16 cellular contexts compared by ENCODE assay signal in the genomic region with DNA sequence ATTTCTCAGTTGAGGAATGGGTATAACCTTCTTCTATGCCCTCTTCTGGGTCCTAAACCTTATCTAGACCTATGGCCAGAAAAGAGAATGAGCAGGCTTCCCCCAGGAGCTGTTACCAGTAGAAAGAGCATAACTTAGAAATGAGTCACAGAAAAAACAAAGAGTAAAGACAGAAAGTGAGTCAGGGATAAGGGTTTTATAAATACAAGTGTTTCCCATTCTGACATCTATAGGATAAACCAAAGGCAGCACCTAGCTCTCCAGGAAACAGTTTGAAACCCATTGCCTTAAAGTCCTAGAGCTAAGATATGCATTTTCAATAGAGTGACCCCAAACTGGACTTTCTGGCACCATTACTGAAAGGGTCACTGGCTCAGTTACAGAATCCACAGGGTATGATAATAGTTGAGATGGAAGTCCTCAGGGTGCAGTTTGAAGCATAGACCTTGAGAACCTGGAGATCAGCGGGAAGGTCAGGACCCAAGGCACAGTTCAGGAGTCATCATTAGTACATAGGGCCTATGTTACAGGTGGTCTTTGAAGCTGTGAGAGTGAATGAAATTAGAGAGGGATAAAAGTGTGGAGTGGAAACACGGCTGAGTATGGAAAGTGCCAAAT. TPM values are rescaled to one million over a fixed set of nuclear protein-coding genes. Genes with fewer than 3 reads are reported as not detected.
DNase-seq lines count a peak whose midpoint lies in the region; ATAC-seq, FAIRE-seq and TF ChIP-seq lines count a peak whose summit lies in the region.
"Had no signal": no experiment of that assay in that cellular context is flagged by ENCODE, and none has a peak within 500 bp of the region (broad histone marks: within the 10 kb centered on the region; RNA-seq: fewer than 3 reads in every experiment).

No MANE protein-coding gene starts in this region.

- TF ChIP-seq CTCF in fibroblast of lung (conservative IDR thresholded peaks at IDR 0.05 in 1 of 2, IDR thresholded peaks at IDR 0.05 in 1 of 2; ENCODE audit: low read depth in 1 of 2, low read length in 2 of 2) (no peak), gastrocnemius medialis (IDR thresholded peaks at IDR 0.05 in 4 of 5, conservative IDR thresholded peaks at IDR 0.05 in 1 of 5) (no peak), D721Med (IDR thresholded peaks at IDR 0.05; ENCODE audit: insufficient read depth, missing control alignments) (no peak)

- H3K36me3 ChIP-seq in fibroblast of lung (ENCODE audit: control insufficient read depth, insufficient read depth, low read length) (no peaks in the 10 kb centered on the region), gastrocnemius medialis (no peaks in the 10 kb centered on the region)

- peak; percentile 65 for DNase-seq in GM03348 (ENCODE audit: low spot score)
- peak; percentile 65 for DNase-seq in RKO (ENCODE audit: low spot score)
- DNase-seq in fibroblast of lung (ENCODE audit: low read depth in 2 of 2), result peak; percentile 79 to 88
- no peak for DNase-seq in gastrocnemius medialis
- DNase-seq in cortex of kidney (lab: John Stamatoyannopoulos, UW), result no peak
- no peak for DNase-seq in stimulated activated naive B cell treated with anti-CD40 and anti-IgM and Interleukin-4, amounts not matched to agents 10 μg/mL and 1 μg/mL and 100 μg/mL, for 72 hours
- no peak for DNase-seq in D721Med (ENCODE audit: insufficient read length, low spot score)
- no peak for DNase-seq in DMS153 (lab: John Stamatoyannopoulos, UW)
- DNase-seq: activated CD4-positive, alpha-beta T cell treated with anti-CD3 and anti-CD28 coated beads, Interleukin-2, amount 50 U/mL, for 1 hour; foreskin melanocyte; H7; NCI-H187; Right ventricle myocardium superior; stimulated activated CD4-positive, alpha-beta T cell treated with anti-CD3 and anti-CD28 coated beads, Interleukin-12 subunit alpha, Interleukin-12 subunit beta, amount 100 ng/mL, for 4 hours had no signal

- in situ Hi-C loops in gastrocnemius medialis (cut with MboI; ENCODE audit: low sequenced_read_pairs in 4 of 4), result loop anchor here in 1 of 4 donors (10.0 kb wide), 1 partner anchor 64 kb away; no protein-coding TSS in a partner anchor

- H3K4me1 ChIP-seq in fibroblast of lung (ENCODE audit: control insufficient read depth, extremely low read depth, insufficient read depth, low read length) (peaks cover 24% of the 10 kb centered on the region), gastrocnemius medialis (peaks cover 35 to 57% of the 10 kb centered on the region in 2 donors)

- no peak overlapping the region for H3K4me3 Mint-ChIP-seq in stimulated activated naive B cell treated with anti-CD40 and anti-IgM and Interleukin-4, amounts not matched to agents 10 μg/mL and 1 μg/mL and 100 μg/mL, for 72 hours
- H3K4me3 Mint-ChIP-seq: activated naive CD8-positive, alpha-beta T cell; memory B cell had no signal

- H3K9ac ChIP-seq in fibroblast of lung (ENCODE audit: insufficient read depth, low read length), result no peak overlapping the region

- H3K4me1 Mint-ChIP-seq in stimulated activated naive B cell treated with anti-CD40 and anti-IgM and Interleukin-4, amounts not matched to agents 10 μg/mL and 1 μg/mL and 100 μg/mL, for 72 hours, result no peaks in the 10 kb centered on the region
- H3K4me1 Mint-ChIP-seq: memory B cell had no signal

- intact Hi-C loops in gastrocnemius medialis (cut with DNase I; ENCODE audit: low total_unique reads), result no loop called here

- peaks cover 7 to 10% of the 10 kb centered on the region in 2 donors for H3K9me3 Mint-ChIP-seq in stimulated activated naive B cell treated with anti-CD40 and anti-IgM and Interleukin-4, amounts not matched to agents 10 μg/mL and 1 μg/mL and 100 μg/mL, for 72 hours

- H3K27me3 Mint-ChIP-seq in stimulated activated naive B cell treated with anti-CD40 and anti-IgM and Interleukin-4, amounts not matched to agents 10 μg/mL and 1 μg/mL and 100 μg/mL, for 72 hours, result peaks cover 11 to 22% of the 10 kb centered on the region in 2 donors

- no peak overlapping the region for H3K4me2 ChIP-seq in fibroblast of lung (ENCODE audit: extremely low read depth, insufficient read depth, low read length)

- no peaks in the 10 kb centered on the region for H3K79me2 ChIP-seq in fibroblast of lung (ENCODE audit: control insufficient read depth, insufficient read depth, low read length)

- FAIRE-seq in D721Med (lab: Jason Lieb, UNC), result no peak

- ATAC-seq in gastrocnemius medialis, result no peak
- ATAC-seq in stimulated activated naive B cell treated with anti-CD40 and anti-IgM and Interleukin-4, amounts not matched to agents 10 μg/mL and 1 μg/mL and 100 μg/mL, for 72 hours (replicated peaks), result no peak

- H3K27ac ChIP-seq in fibroblast of lung (ENCODE audit: insufficient read depth, low read length) (no peak overlapping the region), gastrocnemius medialis (peak overlapping the region in 3 of 4 donors; percentile 34 to 85 (median 82))

- H3K27ac Mint-ChIP-seq in stimulated activated naive B cell treated with anti-CD40 and anti-IgM and Interleukin-4, amounts not matched to agents 10 μg/mL and 1 μg/mL and 100 μg/mL, for 72 hours, result no peak overlapping the region
- H3K27ac Mint-ChIP-seq: activated naive CD8-positive, alpha-beta T cell; memory B cell had no signal

- no peaks in the 10 kb centered on the region for H3K9me3 ChIP-seq in fibroblast of lung (ENCODE audit: control insufficient read depth, insufficient read depth, low read depth, low read length)
- no peaks in the 10 kb centered on the region for H3K9me3 ChIP-seq in gastrocnemius medialis

- H3K4me3 ChIP-seq in fibroblast of lung (replicated peaks in 1 of 4; ENCODE audit: control extremely low read depth in 1 of 4, insufficient read depth in 1 of 4, low read depth in 3 of 4, low read length in 4 of 4), result no peak overlapping the region
- no peak overlapping the region for H3K4me3 ChIP-seq in gastrocnemius medialis

- no peaks in the 10 kb centered on the region for H3K36me3 Mint-ChIP-seq in stimulated activated naive B cell treated with anti-CD40 and anti-IgM and Interleukin-4, amounts not matched to agents 10 μg/mL and 1 μg/mL and 100 μg/mL, for 72 hours
- H3K36me3 Mint-ChIP-seq: activated naive CD8-positive, alpha-beta T cell; memory B cell had no signal

- H4K20me1 ChIP-seq in fibroblast of lung (ENCODE audit: control insufficient read depth, extremely low read depth, insufficient read depth, low read length), result no peaks in the 10 kb centered on the region

- H3K27me3 ChIP-seq in fibroblast of lung (ENCODE audit: control insufficient read depth, insufficient read depth, low read length) (no peaks in the 10 kb centered on the region), gastrocnemius medialis (no peaks in the 10 kb centered on the region)

- H2AFZ ChIP-seq in fibroblast of lung (ENCODE audit: low read length), result no peak overlapping the region

- no peak for TF ChIP-seq POLR2A in gastrocnemius medialis (IDR thresholded peaks at IDR 0.05)

RNA-seq across cellular contexts. Expression of gene LIFR, which starts 42.7 kb away (rescaled TPM):
- total RNA-seq in fibroblast of lung (65.1 and 84.5 TPM in 2 replicates), gastrocnemius medialis (100 to 1,000 TPM in 1 of 4 donors, 10 to 100 TPM in 3; 80.0 to 233 (median 89.5) TPM)
- 35.7 and 43.6 TPM in 2 replicates for polyA plus RNA-seq in fibroblast of lung
- 19.8 and 26.6 TPM in 2 replicates for polyA plus RNA-seq in fibroblast of lung (2012)
- 15.3 and 21.3 TPM in 2 replicates for polyA minus RNA-seq in fibroblast of lung (ENCODE audit: low replicate concordance)

Comparison
In these comparisons a context has a peak if more than half of its experiments do, and no peak if none do; other contexts are left out.
1. DNase-seq: peak in GM03348 (single experiment), RKO (single experiment) and fibroblast of lung (2 of 2); none in gastrocnemius medialis (0 of 2), cortex of kidney (single experiment), stimulated activated naive B cell treated with anti-CD40 and anti-IgM and Interleukin-4, amounts not matched to agents 10 μg/mL and 1 μg/mL and 100 μg/mL, for 72 hours (single experiment), D721Med (single experiment) and DMS153 (single experiment).